20 cellular contexts compared by ENCODE assay signal in the genomic region with DNA sequence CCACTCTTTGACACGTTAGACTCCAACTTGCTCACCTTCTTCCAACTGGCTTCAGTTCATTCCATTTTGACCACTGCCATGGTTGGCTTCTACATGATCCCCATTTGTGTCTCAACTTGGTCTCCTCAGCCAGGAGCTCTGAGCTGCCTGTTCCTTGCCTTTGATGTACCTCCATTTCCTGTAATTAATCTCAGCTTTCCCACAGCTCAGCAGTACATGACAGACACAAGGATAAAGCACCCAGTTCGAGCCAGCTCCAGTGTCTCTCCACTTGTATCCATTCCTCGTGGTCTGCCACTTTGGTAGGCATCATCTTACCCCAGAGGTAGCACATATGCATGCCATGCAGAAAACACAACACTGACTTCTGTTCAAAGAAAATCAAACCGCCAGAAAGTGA.
DNase-seq lines count a peak whose midpoint lies in the region; TF ChIP-seq lines count a peak whose summit lies in the region.
"Had no signal": no experiment of that assay in that cellular context is flagged by ENCODE, and none has a peak within 500 bp of the region (broad histone marks: within the 10 kb centered on the region; RNA-seq: fewer than 3 reads in every experiment).

No MANE protein-coding gene starts in this region.

- CTCF ChIA-PET in activated naive CD4-positive, alpha-beta T cell treated with anti-CD3 and anti-CD28 coated beads for 36 hours (lab: Charles Lee) = interaction anchor here (1.0 kb wide), 1 partner anchor 83 kb away, joined by 3 read pairs; no protein-coding TSS in a partner anchor

- no peaks in the 10 kb centered on the region for H3K27me3 ChIP-seq in adrenal gland
- no peaks in the 10 kb centered on the region for H3K27me3 ChIP-seq in colonic mucosa
- H3K27me3 ChIP-seq: BE2C, Peyer's patch had no signal

- intact Hi-C loops in activated naive CD4-positive, alpha-beta T cell treated with anti-CD3 and anti-CD28 coated beads for 36 hours (cut with micrococcal nuclease) = no loop called here
- intact Hi-C loops in adrenal gland (cut with DNase I) (no loop called here), colonic mucosa (cut with DNase I) (no loop called here)

- peaks cover 14% of the 10 kb centered on the region for H3K36me3 Mint-ChIP-seq in activated naive CD4-positive, alpha-beta T cell treated with anti-CD3 and anti-CD28 coated beads for 36 hours (ENCODE audit: low read depth)
- H3K36me3 Mint-ChIP-seq: CD4-positive, CD25-positive, alpha-beta regulatory T cell; IgD-negative memory B cell had no signal

- H3K4me1 ChIP-seq in adrenal gland (replicated peaks in 1 of 2) = peaks cover 8 to 34% of the 10 kb centered on the region in 2 donors
- H3K4me1 ChIP-seq in colonic mucosa = no peaks in the 10 kb centered on the region
- H3K4me1 ChIP-seq: BE2C, Peyer's patch had no signal

- no peak overlapping the region for H3K4me3 Mint-ChIP-seq in activated naive CD4-positive, alpha-beta T cell treated with anti-CD3 and anti-CD28 coated beads for 36 hours
- H3K4me3 Mint-ChIP-seq: CD4-positive, CD25-positive, alpha-beta regulatory T cell; IgD-negative memory B cell had no signal

- no peaks in the 10 kb centered on the region for H3K9me3 Mint-ChIP-seq in activated naive CD4-positive, alpha-beta T cell treated with anti-CD3 and anti-CD28 coated beads for 36 hours
- H3K9me3 Mint-ChIP-seq: IgD-negative memory B cell had no signal

- WGBS in adrenal gland, 4 donors = 35 to 56% (median 39%) methylated on average over 4 of the region's 4 CpGs

- H3K27ac Mint-ChIP-seq in activated naive CD4-positive, alpha-beta T cell treated with anti-CD3 and anti-CD28 coated beads for 36 hours = peak overlapping the region; percentile 19
- H3K27ac Mint-ChIP-seq: CD4-positive, CD25-positive, alpha-beta regulatory T cell had no signal

- H3K27ac ChIP-seq in adrenal gland = peak overlapping the region in 4 of 5 donors; percentile 30 to 76 (median 50)
- H3K27ac ChIP-seq in colonic mucosa = no peak overlapping the region
- H3K27ac ChIP-seq: Peyer's patch had no signal

- H3K27me3 Mint-ChIP-seq in activated naive CD4-positive, alpha-beta T cell treated with anti-CD3 and anti-CD28 coated beads for 36 hours (ENCODE audit: low read depth) = no peaks in the 10 kb centered on the region
- H3K27me3 Mint-ChIP-seq: IgD-negative memory B cell had no signal

- H3K9ac ChIP-seq in colonic mucosa (ENCODE audit: low read depth in 2 of 2, low read length in 2 of 2) = no peak overlapping the region

- no peak for TF ChIP-seq POLR2A in adrenal gland (IDR thresholded peaks at IDR 0.05)

- no peak overlapping the region for H3K4me3 ChIP-seq in adrenal gland
- H3K4me3 ChIP-seq in colonic mucosa = no peak overlapping the region
- H3K4me3 ChIP-seq: Peyer's patch had no signal

- H3K9me3 ChIP-seq in adrenal gland (replicated peaks in 1 of 3) (no peaks in the 10 kb centered on the region), colonic mucosa (no peaks in the 10 kb centered on the region)
- H3K9me3 ChIP-seq: BE2C, Peyer's patch had no signal

- TF ChIP-seq CTCF in adrenal gland (IDR thresholded peaks at IDR 0.05) = no peak
- no peak for TF ChIP-seq CTCF in colonic mucosa (IDR thresholded peaks at IDR 0.05)

- H3K4me1 Mint-ChIP-seq in activated naive CD4-positive, alpha-beta T cell treated with anti-CD3 and anti-CD28 coated beads for 36 hours (ENCODE audit: low read depth) = peaks cover 51% of the 10 kb centered on the region
- H3K4me1 Mint-ChIP-seq: IgD-negative memory B cell had no signal

- DNase-seq in activated naive CD4-positive, alpha-beta T cell treated with anti-CD3 and anti-CD28 coated beads for 36 hours = no peak
- DNase-seq in activated naive CD4-positive, alpha-beta T cell treated with Interleukin-2 at 50 U/mL for 16 hours = no peak
- DNase-seq in NCI-H2107 treated with DMSO at 0.1 percent for 48 hours (lab: John Stamatoyannopoulos, UW; ENCODE audit: unreplicated experiment) (peak; percentile 55), adrenal gland (peak in 1 of 7 donors; percentile 22), colonic mucosa (no peak), NCI-H1092 treated with DMSO at 0.1 percent for 48 hours (lab: John Stamatoyannopoulos, UW) (no peak), HuH-7.5 (ENCODE audit: low spot score) (no peak)
- DNase-seq: BE2C; CD4-positive, CD25-positive, alpha-beta regulatory T cell; EL; GF-D8; GOT3; HCEC 1CT; Karpas-422; NCI-H1417 treated with DMSO at 0.1 percent for 48 hours; NCI-H187; NCI-H446; NCI-H748 treated with DMSO at 0.1 percent for 48 hours; Peyer's patch had no signal

- H3K36me3 ChIP-seq in adrenal gland (replicated peaks in 1 of 2) = no peaks in the 10 kb centered on the region
- H3K36me3 ChIP-seq in colonic mucosa = no peaks in the 10 kb centered on the region
- H3K36me3 ChIP-seq: BE2C, Peyer's patch had no signal
